23 cellular contexts compared by ENCODE assay signal in genomic region chr2:55493220-55493619, GRCh38. TPM values are rescaled to one million over a fixed set of nuclear protein-coding genes. Genes with fewer than 3 reads are reported as not detected.
DNase-seq lines count a peak whose midpoint lies in the region; ATAC-seq, FAIRE-seq and TF ChIP-seq lines count a peak whose summit lies in the region.
"Had no signal": no experiment of that assay in that cellular context is flagged by ENCODE, and none has a peak within 500 bp of the region (broad histone marks: within the 10 kb centered on the region; RNA-seq: fewer than 3 reads in every experiment).

No MANE protein-coding gene starts in this region.

- H2BK120ac ChIP-seq in IMR-90 (ENCODE audit: low read depth, low read length): no peak overlapping the region

- H3K27me3 Mint-ChIP-seq in GM23338 (ENCODE audit: insufficient read depth, low read depth, poor library complexity): peaks cover 2% of the 10 kb centered on the region
- peaks cover 3% of the 10 kb centered on the region for H3K27me3 Mint-ChIP-seq in activated CD4-positive, alpha-beta T cell treated with anti-CD3 and anti-CD28 coated beads for 36 hours
- H3K27me3 Mint-ChIP-seq in activated CD4-positive, alpha-beta memory T cell treated with anti-CD3 and anti-CD28 coated beads for 36 hours: peaks cover 3% of the 10 kb centered on the region

- H3K27ac Mint-ChIP-seq in GM23338: no peak overlapping the region
- H3K27ac Mint-ChIP-seq in activated CD4-positive, alpha-beta T cell treated with anti-CD3 and anti-CD28 coated beads for 36 hours: no peak overlapping the region
- H3K27ac Mint-ChIP-seq in activated CD4-positive, alpha-beta memory T cell treated with anti-CD3 and anti-CD28 coated beads for 36 hours: no peak overlapping the region
- H3K27ac Mint-ChIP-seq: B cell had no signal

- H2AFZ ChIP-seq in IMR-90 (replicated peaks; ENCODE audit: low read length, poor library complexity) (no peak overlapping the region), K562 (ENCODE audit: low read depth, low read length) (no peak overlapping the region), GM23338 (no peak overlapping the region)

- no peak overlapping the region for H3K4me3 Mint-ChIP-seq in GM23338
- no peak overlapping the region for H3K4me3 Mint-ChIP-seq in activated CD4-positive, alpha-beta T cell treated with anti-CD3 and anti-CD28 coated beads for 36 hours
- no peak overlapping the region for H3K4me3 Mint-ChIP-seq in activated CD4-positive, alpha-beta memory T cell treated with anti-CD3 and anti-CD28 coated beads for 36 hours
- H3K4me3 Mint-ChIP-seq: B cell had no signal

- no peak overlapping the region for H4K8ac ChIP-seq in IMR-90 (ENCODE audit: low read depth in 2 of 2, low read length in 2 of 2)

- H3K9ac ChIP-seq in IMR-90 (ENCODE audit: low read depth, low read length): no peak overlapping the region
- H3K9ac ChIP-seq in K562 (ENCODE audit: insufficient read depth in 1 of 2, low read depth in 2 of 2, low read length in 2 of 2): no peak overlapping the region

- H3K27me3 ChIP-seq in IMR-90 (ENCODE audit: control insufficient read depth, insufficient read depth, low read length) (no peaks in the 10 kb centered on the region), K562 (ENCODE audit: control insufficient read depth in 2 of 2, insufficient read depth in 2 of 2, low read length in 2 of 2) (no peaks in the 10 kb centered on the region), GM23338 (ENCODE audit: insufficient read depth) (no peaks in the 10 kb centered on the region)
- H3K27me3 ChIP-seq: SJCRH30 had no signal

- peaks cover 10% of the 10 kb centered on the region for H3K4me1 Mint-ChIP-seq in GM23338
- no peaks in the 10 kb centered on the region for H3K4me1 Mint-ChIP-seq in activated CD4-positive, alpha-beta T cell treated with anti-CD3 and anti-CD28 coated beads for 36 hours
- H3K4me1 Mint-ChIP-seq in activated CD4-positive, alpha-beta memory T cell treated with anti-CD3 and anti-CD28 coated beads for 36 hours (ENCODE audit: low read depth): no peaks in the 10 kb centered on the region
- H3K4me1 Mint-ChIP-seq: B cell had no signal

- no peak overlapping the region for H2AK9ac ChIP-seq in IMR-90 (replicated peaks; ENCODE audit: low read depth, low read length, poor library complexity)

- H3K9me1 ChIP-seq in IMR-90 (ENCODE audit: insufficient read depth, low read length) (peaks cover 2% of the 10 kb centered on the region; the same call in 1 of the 2 replicates), K562 (ENCODE audit: control insufficient read depth, insufficient read depth, low read length) (no peaks in the 10 kb centered on the region)

- H3F3A ChIP-seq in GM23338 (replicated peaks; ENCODE audit: low read depth): no peaks in the 10 kb centered on the region

- TF ChIP-seq CTCF in IMR-90 (conservative IDR thresholded peaks at IDR 0.05; ENCODE audit: low read depth, low read length) (no peak), K562 (IDR thresholded peaks at IDR 0.05 in 2 of 3, conservative IDR thresholded peaks at IDR 0.05 in 1 of 3; ENCODE audit: insufficient read depth in 2 of 3, low read depth in 1 of 3, low read length in 3 of 3) (no peak), GM23338 (conservative IDR thresholded peaks at IDR 0.05; ENCODE audit: low read depth in 2 of 2) (no peak)

- H3K79me1 ChIP-seq in IMR-90 (ENCODE audit: low read depth in 1 of 2, low read length in 2 of 2): no peaks in the 10 kb centered on the region

- BruUV-seq in IMR-90 (replicated peaks; lab: Mats Ljungman, UMichigan): no TSS peak
- no TSS peak for BruUV-seq in K562 (replicated peaks; lab: Mats Ljungman, UMichigan)

- dilution Hi-C loops in IMR-90 (cut with HindIII; ENCODE audit: low sequenced_read_pairs, unreplicated experiment): no loop called here

- H2AK5ac ChIP-seq in IMR-90 (ENCODE audit: low read depth, low read length): no peak overlapping the region

- no peak overlapping the region for H2BK5ac ChIP-seq in IMR-90 (ENCODE audit: low read depth, low read length, poor library complexity, severe bottlenecking)

- no peak for ATAC-seq in IMR-90 (ENCODE audit: low read depth)
- no peak for ATAC-seq in K562
- ATAC-seq in GM23338: no peak
- no peak for ATAC-seq in activated CD4-positive, alpha-beta T cell treated with anti-CD3 and anti-CD28 coated beads for 36 hours
- ATAC-seq: HCT116, Panc1 had no signal

- TF ChIP-seq RAD21 in IMR-90 (IDR thresholded peaks at IDR 0.05; ENCODE audit: low read length) (no peak), K562 (CRISPR knock-in tag; conservative IDR thresholded peaks at IDR 0.05 in 1 of 2, IDR thresholded peaks at IDR 0.05 in 1 of 2) (no peak)

- no peak for TF ChIP-seq POLR2A in IMR-90 (IDR thresholded peaks at IDR 0.05; ENCODE audit: low read depth, low read length)
- no peak for TF ChIP-seq POLR2A in K562 (conservative IDR thresholded peaks at IDR 0.05)

- FAIRE-seq in K562 (lab: Jason Lieb, UNC): no peak
- FAIRE-seq: A204.1, G401.6, GM12892, HTR-8/SVneo had no signal

- H3K9me3 ChIP-seq in IMR-90 (ENCODE audit: control insufficient read depth, insufficient read depth, low read length) (no peaks in the 10 kb centered on the region), K562 (replicated peaks; ENCODE audit: control insufficient read depth, insufficient read depth, low read depth, low read length) (no peaks in the 10 kb centered on the region)
- H3K9me3 ChIP-seq: MG63, SJCRH30 had no signal

- POLR2A ChIA-PET in IMR-90 (lab: Charles Lee; ENCODE audit: unreplicated experiment) (no interaction called here), K562 (lab: Yijun Ruan, JAX) (no interaction called here)
- POLR2A ChIA-PET in activated CD4-positive, alpha-beta T cell treated with anti-CD3 and anti-CD28 coated beads for 36 hours (lab: Charles Lee): no interaction called here
- POLR2A ChIA-PET in activated CD4-positive, alpha-beta memory T cell treated with anti-CD3 and anti-CD28 coated beads for 36 hours (lab: Charles Lee): no interaction called here

- no peak overlapping the region for H3K4me2 ChIP-seq in IMR-90 (ENCODE audit: low read depth, low read length)
- no peak overlapping the region for H3K4me2 ChIP-seq in K562 (ENCODE audit: insufficient read depth, low read length)
- H3K4me2 ChIP-seq in GM23338: no peak overlapping the region

- H3K36me3 ChIP-seq in IMR-90 (ENCODE audit: control insufficient read depth, insufficient read depth, low read length) (no peaks in the 10 kb centered on the region), K562 (ENCODE audit: control insufficient read depth, insufficient read depth, low read length) (no peaks in the 10 kb centered on the region), GM23338 (ENCODE audit: insufficient read depth) (no peaks in the 10 kb centered on the region)
- H3K36me3 ChIP-seq: MG63, SJCRH30 had no signal

- no peak overlapping the region for H3K4ac ChIP-seq in IMR-90 (ENCODE audit: low read depth, low read length)

- CTCF ChIA-PET in IMR-90 (lab: Yijun Ruan, JAX) (no interaction called here), K562 (lab: Yijun Ruan, JAX; ENCODE audit: low intra/inter-chr PET ratio) (interaction anchor here (0.7 kb wide), 1 partner anchor 835 kb away, joined by 3 read pairs; no protein-coding TSS in a partner anchor)
- CTCF ChIA-PET in activated CD4-positive, alpha-beta T cell treated with anti-CD3 and anti-CD28 coated beads for 36 hours (lab: Charles Lee): interaction anchor here (0.8 kb wide), 1 partner anchor 37 kb away, joined by 3 read pairs; no protein-coding TSS in a partner anchor
- CTCF ChIA-PET in activated CD4-positive, alpha-beta memory T cell treated with anti-CD3 and anti-CD28 coated beads for 36 hours (lab: Charles Lee): no interaction called here

- no peak overlapping the region for H3K56ac ChIP-seq in IMR-90 (ENCODE audit: extremely low read depth, insufficient read depth, low read length)

- H3K23ac ChIP-seq in IMR-90 (ENCODE audit: low read depth, low read length): no peak overlapping the region

- peaks cover 1% of the 10 kb centered on the region; the same call in 1 of the 2 replicates for H3K4me1 ChIP-seq in IMR-90 (ENCODE audit: control insufficient read depth, insufficient read depth, low read length)
- peaks cover 0 to 6% of the 10 kb centered on the region in 2 experiments; a peak in 2 of 5 replicates for H3K4me1 ChIP-seq in K562 (replicated peaks in 1 of 2; ENCODE audit: control insufficient read depth in 2 of 2, insufficient read depth in 2 of 2, low read length in 2 of 2)
- peaks cover 9% of the 10 kb centered on the region; the same call in 1 of the 2 replicates for H3K4me1 ChIP-seq in GM23338 (ENCODE audit: insufficient read depth)

- H2BK15ac ChIP-seq in IMR-90 (ENCODE audit: low read depth, low read length): no peak overlapping the region

- H3K4me3 ChIP-seq in IMR-90 (ENCODE audit: insufficient read depth, low read depth, low read length): no peak overlapping the region
- no peak overlapping the region for H3K4me3 ChIP-seq in K562
- H3K4me3 ChIP-seq in GM23338: no peak overlapping the region
- H3K4me3 ChIP-seq: MG63, SJCRH30 had no signal

- H3K27ac ChIP-seq in IMR-90 (ENCODE audit: insufficient read depth, low read length): no peak overlapping the region
- no peak overlapping the region for H3K27ac ChIP-seq in K562 (ENCODE audit: extremely low read depth, low read depth, low read length)
- no peak overlapping the region for H3K27ac ChIP-seq in GM23338 (ENCODE audit: low read depth)
- H3K27ac ChIP-seq: SJCRH30 had no signal

- H4K20me1 ChIP-seq in IMR-90 (ENCODE audit: insufficient read depth, low read length) (no peaks in the 10 kb centered on the region), K562 (replicated peaks; ENCODE audit: control insufficient read depth, insufficient read depth, low read length) (no peaks in the 10 kb centered on the region), GM23338 (replicated peaks; ENCODE audit: insufficient read depth) (no peaks in the 10 kb centered on the region)

- no peak for TF ChIP-seq EP300 in K562 (IDR thresholded peaks at IDR 0.05; ENCODE audit: low read length)

- DNase-seq in EL: peak; percentile 8
- peak; percentile 68 for DNase-seq in IMR-90
- DNase-seq in K562 (ENCODE audit: extremely low read depth in 1 of 4, low spot score in 3 of 4): no peak
- DNase-seq in fibroblast of peridontal ligament (ENCODE audit: extremely low read depth): peak; percentile 14
- no peak for DNase-seq in T-helper 2 cell
- no peak for DNase-seq in GM23338 (ENCODE audit: low spot score)
- DNase-seq in activated CD4-positive, alpha-beta T cell treated with anti-CD3 and anti-CD28 coated beads for 36 hours: no peak
- no peak for DNase-seq in activated CD4-positive, alpha-beta memory T cell treated with anti-CD3 and anti-CD28 coated beads for 36 hours
- DNase-seq: DND-41, MG63, NCI-H1417 treated with DMSO at 0.1 percent for 48 hours, NCI-H187, NCI-H2227 treated with DMSO at 0.1 percent for 48 hours, NCI-H510A, NCI-H748 treated with DMSO at 0.1 percent for 48 hours, SJCRH30 had no signal

- no peak overlapping the region for H3K18ac ChIP-seq in IMR-90 (ENCODE audit: low read depth, low read length)

- no peaks in the 10 kb centered on the region for H3K36me3 Mint-ChIP-seq in GM23338 (ENCODE audit: low read depth)
- no peaks in the 10 kb centered on the region for H3K36me3 Mint-ChIP-seq in activated CD4-positive, alpha-beta T cell treated with anti-CD3 and anti-CD28 coated beads for 36 hours (ENCODE audit: low read depth)
- H3K36me3 Mint-ChIP-seq in activated CD4-positive, alpha-beta memory T cell treated with anti-CD3 and anti-CD28 coated beads for 36 hours: no peaks in the 10 kb centered on the region

- no peaks in the 10 kb centered on the region; the same call in 1 of the 3 replicates for H3K9me3 Mint-ChIP-seq in GM23338
- H3K9me3 Mint-ChIP-seq in activated CD4-positive, alpha-beta T cell treated with anti-CD3 and anti-CD28 coated beads for 36 hours (ENCODE audit: low read depth): no peaks in the 10 kb centered on the region
- no peaks in the 10 kb centered on the region for H3K9me3 Mint-ChIP-seq in activated CD4-positive, alpha-beta memory T cell treated with anti-CD3 and anti-CD28 coated beads for 36 hours

- H3K79me2 ChIP-seq in K562 (ENCODE audit: control insufficient read depth, insufficient read depth, low read length): no peaks in the 10 kb centered on the region
- H3K79me2 ChIP-seq in GM23338 (replicated peaks; ENCODE audit: insufficient read depth): no peaks in the 10 kb centered on the region

- in situ Hi-C loops in IMR-90 (cut with MboI; ENCODE audit: low sequenced_read_pairs): no loop called here
- in situ Hi-C loops in K562 (cut with MboI): no loop called here

- H4K5ac ChIP-seq in IMR-90 (ENCODE audit: low read depth, low read length): no peak overlapping the region

- intact Hi-C loops in IMR-90 (cut with micrococcal nuclease): no loop called here
- intact Hi-C loops in K562 (cut with micrococcal nuclease): no loop called here
- intact Hi-C loops in activated CD4-positive, alpha-beta T cell treated with anti-CD3 and anti-CD28 coated beads for 36 hours (cut with DNase I, micrococcal nuclease): no loop called here
- intact Hi-C loops in activated CD4-positive, alpha-beta memory T cell treated with anti-CD3 and anti-CD28 coated beads for 36 hours (cut with micrococcal nuclease): no loop called here

- 0 out of 2 replicates have a peak overlapping the region, but pooled peaks have one; percentile 59 for H3K14ac ChIP-seq in IMR-90 (replicated peaks; ENCODE audit: low read depth, low read length)

- 0 out of 2 replicates have a peak, but pooled peaks cover 6% of the 10 kb centered on the region for H3K9me2 ChIP-seq in GM23338 (ENCODE audit: insufficient read depth)

- no peak overlapping the region for H2BK20ac ChIP-seq in IMR-90 (ENCODE audit: low read depth, low read length)

- no peak overlapping the region for H4K91ac ChIP-seq in IMR-90 (ENCODE audit: insufficient read depth, low read depth, low read length)

RNA-seq across cellular contexts. Expression of gene CFAP36, which starts 26.3 kb away (rescaled TPM):
- 11.1 and 32.8 TPM in 2 replicates for total RNA-seq in IMR-90 (2012; rRNA removed)
- 13.5 and 16.8 TPM in 2 replicates for polyA plus RNA-seq in IMR-90 (2012; rRNA removed)
- 2.4 TPM in 2 replicates for polyA plus RNA-seq in IMR-90 (2012; cell fraction: cytosol; rRNA removed)
- 1.1 and 11.6 TPM in 2 replicates for polyA plus RNA-seq in IMR-90 (2012; cell fraction: nucleus; rRNA removed; ENCODE audit: low replicate concordance)
- 12.8 and 27.9 TPM in 2 replicates for total RNA-seq in K562 (2011; cell fraction: chromatin; rRNA removed; ENCODE audit: low replicate concordance)
- total RNA-seq in K562 (2011; cell fraction: nucleolus; rRNA removed): 6.6 and 9.0 TPM in 2 replicates
- 16.8 and 26.4 TPM in 2 replicates for total RNA-seq in K562 (2011; cell fraction: nucleoplasm; rRNA removed)
- total RNA-seq in K562 (2014; rRNA removed): 17.4 and 17.7 TPM in 2 replicates
- total RNA-seq in K562 (2014; rRNA removed; fragmentation: Illumina TruSeq; extraction: Trizol): 30.8 and 42.9 TPM in 2 replicates
- 27.4 and 35.2 TPM in 2 replicates for total RNA-seq in K562 (2015; rRNA removed; fragmentation: Illumina TruSeq; extraction: Trizol)
- total RNA-seq in K562 (2021): 23.1 and 23.5 TPM in 2 replicates
- polyA plus RNA-seq in K562 (2011; rRNA removed): 36.8 and 45.9 TPM in 2 replicates
- 3.9 and 9.8 TPM in 2 replicates for polyA plus RNA-seq in K562 (2011; cell fraction: cytosol; rRNA removed)
- 9.4 and 14.2 TPM in 2 replicates for polyA plus RNA-seq in K562 (2011; cell fraction: nucleus; rRNA removed)
- 33.9 and 54.4 TPM in 2 replicates for polyA plus RNA-seq in K562 (2012)
- 27.6 and 35.8 TPM in 2 replicates for polyA plus RNA-seq in K562 (2014; fragmentation: Illumina TruSeq; extraction: Trizol)
- 10 to 100 TPM; 13.2 to 19.5 TPM for polyA plus RNA-seq in K562 (2014; fragmentation: Nextera tagmentation; extraction: Ambion mirVana)
- polyA plus RNA-seq in K562 (2014; rRNA removed): 30.2 and 31.3 TPM in 2 replicates
- 20.7 and 21.7 TPM in 2 replicates for polyA minus RNA-seq in K562 (2011; rRNA and poly(A)+ RNA removed)
- polyA minus RNA-seq in K562 (2011; cell fraction: cytosol; rRNA and poly(A)+ RNA removed): 6.5 and 8.4 TPM in 2 replicates
- polyA minus RNA-seq in K562 (2011; cell fraction: nucleus; rRNA and poly(A)+ RNA removed): 9.6 and 12.2 TPM in 2 replicates
- total RNA-seq in GM23338 (2014; rRNA removed; shearing (Covaris generic)): 8.0 and 19.7 TPM in 2 replicates
- 35.1 and 43.1 TPM in 2 replicates for polyA plus RNA-seq in GM23338 (2016; fragmentation: Nextera tagmentation; extraction: Ambion mirVana)
- 10 to 100 TPM; 34.3 to 42.1 TPM for total RNA-seq in activated CD4-positive, alpha-beta T cell treated with anti-CD3 and anti-CD28 coated beads for 36 hours
- 10 to 100 TPM; 37.0 to 37.2 TPM for total RNA-seq in activated CD4-positive, alpha-beta memory T cell treated with anti-CD3 and anti-CD28 coated beads for 36 hours

Comparison
In these comparisons a context has a peak if more than half of its experiments do, and no peak if none do; other contexts are left out.
1. DNase-seq: peak in EL (single experiment), IMR-90 (single experiment) and fibroblast of peridontal ligament (single experiment); none in K562 (0 of 4), T-helper 2 cell (0 of 5), GM23338 (single experiment), activated CD4-positive, alpha-beta T cell treated with anti-CD3 and anti-CD28 coated beads for 36 hours (single experiment) and activated CD4-positive, alpha-beta memory T cell treated with anti-CD3 and anti-CD28 coated beads for 36 hours (single experiment).
2. CTCF ChIA-PET loops: an anchor here in K562 (0.7 kb wide) and activated CD4-positive, alpha-beta T cell treated with anti-CD3 and anti-CD28 coated beads for 36 hours (0.8 kb wide); none called in IMR-90 and activated CD4-positive, alpha-beta memory T cell treated with anti-CD3 and anti-CD28 coated beads for 36 hours.